In genomic region chr20:39013662-39014109, GRCh38 we compare ENCODE assay signal across 1 cellular context.
TF ChIP-seq lines count a peak whose summit lies in the region.

No MANE protein-coding gene starts in this region.

TF ChIP-seq in HepG2, 621 proteins besides CTCF, POLR2A, EP300 and RAD21 (continued from another document and continues in another):
- TF ChIP-seq ZNF414 (CRISPR knock-in tag; IDR thresholded peaks at IDR 0.05) (no peak), ZBTB40 (IDR thresholded peaks at IDR 0.05) (no peak), ZBTB40 (CRISPR knock-in tag; IDR thresholded peaks at IDR 0.05) (no peak), SOX5 (CRISPR knock-in tag; IDR thresholded peaks at IDR 0.05; ENCODE audit: borderline replicate concordance) (peak; percentile 73), RNF2 (conservative IDR thresholded peaks at IDR 0.05; ENCODE audit: low read depth) (no peak), FOXC1 (CRISPR knock-in tag; IDR thresholded peaks at IDR 0.05; ENCODE audit: borderline replicate concordance) (no peak), CENPBD1 (CRISPR knock-in tag; IDR thresholded peaks at IDR 0.05; ENCODE audit: borderline replicate concordance, low read depth) (no peak), PLSCR1 (CRISPR knock-in tag; IDR thresholded peaks at IDR 0.05; ENCODE audit: borderline replicate concordance) (no peak), SKI (IDR thresholded peaks at IDR 0.05; ENCODE audit: partially characterized antibody) (no peak), ZNF879 (CRISPR knock-in tag; IDR thresholded peaks at IDR 0.05) (no peak), SPEN (CRISPR knock-in tag; IDR thresholded peaks at IDR 0.05; ENCODE audit: low read depth) (0 out of 2 replicates have a peak, but pooled peaks have one; percentile 35), PAWR (CRISPR knock-in tag; IDR thresholded peaks at IDR 0.05; ENCODE audit: borderline replicate concordance) (no peak), ZNF260 (CRISPR knock-in tag; IDR thresholded peaks at IDR 0.05; ENCODE audit: borderline replicate concordance, low read depth) (no peak), ZFYVE20 (CRISPR knock-in tag; IDR thresholded peaks at IDR 0.05; ENCODE audit: borderline replicate concordance, low read depth) (no peak), ZNF841 (CRISPR knock-in tag; IDR thresholded peaks at IDR 0.05; ENCODE audit: borderline replicate concordance) (no peak), ZC3H13 (CRISPR knock-in tag; IDR thresholded peaks at IDR 0.05) (no peak), ZKSCAN8 (CRISPR knock-in tag; IDR thresholded peaks at IDR 0.05; ENCODE audit: borderline replicate concordance) (no peak; the same call in 1 of the 2 replicates), ZNF362 (CRISPR knock-in tag; IDR thresholded peaks at IDR 0.05; ENCODE audit: borderline replicate concordance) (peak; percentile 75; the same call in 1 of the 2 replicates), SMARCE1 (IDR thresholded peaks at IDR 0.05; ENCODE audit: borderline replicate concordance) (no peak), FOXP4 (CRISPR knock-in tag; IDR thresholded peaks at IDR 0.05) (peak; percentile 70; the same call in 1 of the 2 replicates), ZNF280D (CRISPR knock-in tag; IDR thresholded peaks at IDR 0.05) (peak; percentile 88; the same call in 1 of the 2 replicates), ZNF780A (CRISPR knock-in tag; IDR thresholded peaks at IDR 0.05) (no peak), CENPT (CRISPR knock-in tag; IDR thresholded peaks at IDR 0.05; ENCODE audit: low read depth) (no peak), CEBPB (IDR thresholded peaks at IDR 0.05; ENCODE audit: borderline replicate concordance, low read depth, low read length) (peak; percentile 34; the same call in 1 of the 2 replicates), ZNF607 (CRISPR knock-in tag; IDR thresholded peaks at IDR 0.05; ENCODE audit: borderline replicate concordance) (no peak), ZNF781 (CRISPR knock-in tag; IDR thresholded peaks at IDR 0.05; ENCODE audit: borderline replicate concordance, not compliant biosample characterization) (no peak), ZNF747 (CRISPR knock-in tag; IDR thresholded peaks at IDR 0.05; ENCODE audit: borderline replicate concordance) (no peak; the same call in 1 of the 2 replicates), GATAD2A (CRISPR knock-in tag; IDR thresholded peaks at IDR 0.05) (peak; percentile 74), ZNF180 (CRISPR knock-in tag; IDR thresholded peaks at IDR 0.05; ENCODE audit: borderline replicate concordance, low read depth) (no peak), BORCS8-MEF2B (CRISPR knock-in tag; IDR thresholded peaks at IDR 0.05) (no peak), GABPA (IDR thresholded peaks at IDR 0.05; ENCODE audit: low read depth, low read length) (no peak), GABPA (CRISPR knock-in tag; IDR thresholded peaks at IDR 0.05; ENCODE audit: low read depth) (0 out of 2 replicates have a peak, but pooled peaks have one; percentile 22), ELF4 (CRISPR knock-in tag; IDR thresholded peaks at IDR 0.05; ENCODE audit: borderline replicate concordance) (0 out of 2 replicates have a peak, but pooled peaks have one; percentile 19), ZNF800 (CRISPR knock-in tag; IDR thresholded peaks at IDR 0.05) (0 out of 2 replicates have a peak, but pooled peaks have one; percentile 23), UBTF (CRISPR knock-in tag; IDR thresholded peaks at IDR 0.05) (no peak), FOXK1 (CRISPR knock-in tag; IDR thresholded peaks at IDR 0.05; ENCODE audit: borderline replicate concordance, low read depth) (0 out of 2 replicates have a peak, but pooled peaks have one; percentile 12), DNMT1 (CRISPR knock-in tag; IDR thresholded peaks at IDR 0.05) (no peak)
